16 cellular contexts compared by ENCODE assay signal in genomic region chr7:105829681-105830322, GRCh38. TPM values are rescaled to one million over a fixed set of nuclear protein-coding genes. Genes with fewer than 3 reads are reported as not detected.
DNase-seq lines count a peak whose midpoint lies in the region; ATAC-seq and TF ChIP-seq lines count a peak whose summit lies in the region.
"Had no signal": no experiment of that assay in that cellular context is flagged by ENCODE, and none has a peak within 500 bp of the region (broad histone marks: within the 10 kb centered on the region; RNA-seq: fewer than 3 reads in every experiment).

No MANE protein-coding gene starts in this region.

- no peaks in the 10 kb centered on the region for H3K9me2 ChIP-seq in SK-N-SH

- POLR2A ChIA-PET in SK-N-SH (lab: Yijun Ruan, JAX) = no interaction called here

- no peaks in the 10 kb centered on the region for H4K20me1 ChIP-seq in SK-N-SH (ENCODE audit: insufficient read depth)

- 82% methylated on average over 5 of the region's 5 CpGs for WGBS in SK-N-SH (ENCODE audit: low lambda C conversion rate)

- H3K4me3 ChIP-seq in AG10803 (ENCODE audit: low read length) (no peak overlapping the region), SK-N-SH (ENCODE audit: low read depth in 2 of 2, low read length in 1 of 2) (no peak overlapping the region)
- H3K4me3 ChIP-seq: heart right ventricle, suprapubic skin had no signal

- DNase-seq in AG10803 (ENCODE audit: low read depth) = peak; percentile 68
- DNase-seq in SK-N-SH = no peak
- peak; percentile 71 for DNase-seq in fibroblast of peridontal ligament (ENCODE audit: extremely low read depth)
- DNase-seq in myocyte (ENCODE audit: low read depth) = peak; percentile 35
- DNase-seq in AG08396 (ENCODE audit: low spot score) = no peak
- no peak for DNase-seq in T-helper 17 cell
- DNase-seq in activated T-helper 1 cell treated with anti-CD3 and anti-CD28 coated beads, Interleukin-12 subunit alpha, Interleukin-12 subunit beta, Interleukin-2, Interleukin-4 antibody, amounts not matched to agents 30 ng/mL and 10 ng/mL and 1 ng/mL, durations not matched to agents 14 hours and 24 hours and 36 hours (ENCODE audit: low spot score) = no peak
- no peak for DNase-seq in NCI-H2081 treated with DMSO at 0.1 percent for 48 hours (lab: John Stamatoyannopoulos, UW)
- DNase-seq: activated naive CD4-positive, alpha-beta T cell treated with anti-CD3 and anti-CD28 coated beads, Interleukin-2, amount 50 U/mL, for 16 hours; effector CD8-positive, alpha-beta T cell; heart right ventricle; MM.1S; naive thymus-derived CD4-positive, alpha-beta T cell; NCI-H187 treated with DMSO at 0.1 percent for 48 hours had no signal

- peak overlapping the region; percentile 18; the same call in 1 of the 2 replicates for H3K4me2 ChIP-seq in SK-N-SH

- peaks cover 6% of the 10 kb centered on the region for H3K9me3 Mint-ChIP-seq in activated T-helper 1 cell treated with anti-CD3 and anti-CD28 coated beads, Interleukin-12 subunit alpha, Interleukin-12 subunit beta, Interleukin-2, Interleukin-4 antibody, amounts not matched to agents 30 ng/mL and 10 ng/mL and 1 ng/mL, durations not matched to agents 14 hours and 24 hours and 36 hours

- TF ChIP-seq CTCF in AG10803 (conservative IDR thresholded peaks at IDR 0.05; ENCODE audit: low read length) (no peak), SK-N-SH (IDR thresholded peaks at IDR 0.05) (no peak)

- no peaks in the 10 kb centered on the region for H3K9me3 ChIP-seq in SK-N-SH
- H3K9me3 ChIP-seq in T-helper 17 cell (ENCODE audit: control insufficient read depth, low read length, poor library complexity, severe bottlenecking) = no peaks in the 10 kb centered on the region
- H3K9me3 ChIP-seq: heart right ventricle, suprapubic skin had no signal

- no peak overlapping the region for H3K4me3 Mint-ChIP-seq in T-helper 17 cell
- H3K4me3 Mint-ChIP-seq in activated T-helper 1 cell treated with anti-CD3 and anti-CD28 coated beads, Interleukin-12 subunit alpha, Interleukin-12 subunit beta, Interleukin-2, Interleukin-4 antibody, amounts not matched to agents 30 ng/mL and 10 ng/mL and 1 ng/mL, durations not matched to agents 14 hours and 24 hours and 36 hours = no peak overlapping the region
- H3K4me3 Mint-ChIP-seq: naive thymus-derived CD4-positive, alpha-beta T cell had no signal

- intact Hi-C loops in activated T-helper 1 cell treated with anti-CD3 and anti-CD28 coated beads, Interleukin-12 subunit alpha, Interleukin-12 subunit beta, Interleukin-2, Interleukin-4 antibody, amounts not matched to agents 30 ng/mL and 10 ng/mL and 1 ng/mL, durations not matched to agents 14 hours and 24 hours and 36 hours (cut with micrococcal nuclease) = no loop called here

- peaks cover 10% of the 10 kb centered on the region for H3F3A ChIP-seq in SK-N-SH (replicated peaks; ENCODE audit: insufficient read depth)

- no peak for TF ChIP-seq EP300 in SK-N-SH (IDR thresholded peaks at IDR 0.05; ENCODE audit: borderline replicate concordance in 1 of 2, low read depth in 1 of 2, low read length in 1 of 2)

- TF ChIP-seq RAD21 in SK-N-SH (IDR thresholded peaks at IDR 0.05; ENCODE audit: low read length) = no peak

- no peak overlapping the region; the same call in 1 of the 2 replicates for H3K9ac ChIP-seq in SK-N-SH

- CTCF ChIA-PET in SK-N-SH (lab: Yijun Ruan, JAX) = interaction anchor here (1.5 to 2.2 kb wide), 5 partner anchors 13 to 347 kb away, joined by 3 to 7 read pairs (median 5); no protein-coding TSS in a partner anchor

- no peak for ATAC-seq in T-helper 17 cell
- ATAC-seq: activated CD4-positive, CD25-positive, alpha-beta regulatory T cell treated with anti-CD3 and anti-CD28 coated beads, Interleukin-2, amount 50 U/mL, for 24 hours; naive thymus-derived CD4-positive, alpha-beta T cell had no signal

- no peaks in the 10 kb centered on the region for H3K79me2 ChIP-seq in SK-N-SH (ENCODE audit: insufficient read depth)

- H3K27ac ChIP-seq in SK-N-SH (ENCODE audit: low read depth in 2 of 2, low read length in 1 of 2) = peak overlapping the region; percentile 68 to 90; a peak in 3 of 4 replicates
- H3K27ac ChIP-seq: heart right ventricle, suprapubic skin had no signal

- H3K36me3 Mint-ChIP-seq in T-helper 17 cell (ENCODE audit: low read depth) = no peaks in the 10 kb centered on the region
- H3K36me3 Mint-ChIP-seq in activated T-helper 1 cell treated with anti-CD3 and anti-CD28 coated beads, Interleukin-12 subunit alpha, Interleukin-12 subunit beta, Interleukin-2, Interleukin-4 antibody, amounts not matched to agents 30 ng/mL and 10 ng/mL and 1 ng/mL, durations not matched to agents 14 hours and 24 hours and 36 hours (ENCODE audit: low read depth) = no peaks in the 10 kb centered on the region

- no peaks in the 10 kb centered on the region for H3K27me3 ChIP-seq in SK-N-SH (ENCODE audit: insufficient read depth)
- H3K27me3 ChIP-seq: heart right ventricle, suprapubic skin had no signal

- peaks cover 11 to 56% of the 10 kb centered on the region in 2 experiments for H3K4me1 ChIP-seq in SK-N-SH (ENCODE audit: control insufficient read depth in 1 of 2, insufficient read depth in 2 of 2, low read depth in 1 of 2, low read length in 1 of 2)

- no peak overlapping the region for H3K27ac Mint-ChIP-seq in T-helper 17 cell
- no peak overlapping the region for H3K27ac Mint-ChIP-seq in activated T-helper 1 cell treated with anti-CD3 and anti-CD28 coated beads, Interleukin-12 subunit alpha, Interleukin-12 subunit beta, Interleukin-2, Interleukin-4 antibody, amounts not matched to agents 30 ng/mL and 10 ng/mL and 1 ng/mL, durations not matched to agents 14 hours and 24 hours and 36 hours
- H3K27ac Mint-ChIP-seq: naive thymus-derived CD4-positive, alpha-beta T cell had no signal

- H3K27me3 Mint-ChIP-seq in T-helper 17 cell = no peaks in the 10 kb centered on the region
- H3K27me3 Mint-ChIP-seq in activated T-helper 1 cell treated with anti-CD3 and anti-CD28 coated beads, Interleukin-12 subunit alpha, Interleukin-12 subunit beta, Interleukin-2, Interleukin-4 antibody, amounts not matched to agents 30 ng/mL and 10 ng/mL and 1 ng/mL, durations not matched to agents 14 hours and 24 hours and 36 hours (ENCODE audit: insufficient read depth) = peaks cover 29% of the 10 kb centered on the region

- no peak overlapping the region for H2AFZ ChIP-seq in SK-N-SH (ENCODE audit: low read depth)

- H3K36me3 ChIP-seq in SK-N-SH (replicated peaks in 1 of 2; ENCODE audit: control insufficient read depth in 1 of 2, insufficient read depth in 2 of 2, low read length in 1 of 2) = no peaks in the 10 kb centered on the region
- H3K36me3 ChIP-seq: heart right ventricle, suprapubic skin had no signal

- peaks cover 13% of the 10 kb centered on the region for H3K4me1 Mint-ChIP-seq in T-helper 17 cell
- no peaks in the 10 kb centered on the region for H3K4me1 Mint-ChIP-seq in activated T-helper 1 cell treated with anti-CD3 and anti-CD28 coated beads, Interleukin-12 subunit alpha, Interleukin-12 subunit beta, Interleukin-2, Interleukin-4 antibody, amounts not matched to agents 30 ng/mL and 10 ng/mL and 1 ng/mL, durations not matched to agents 14 hours and 24 hours and 36 hours (ENCODE audit: low read depth)

TF ChIP-seq in SK-N-SH, 30 proteins besides CTCF, POLR2A, EP300 and RAD21 (continues in another document):
- TF ChIP-seq MEF2A (IDR thresholded peaks at IDR 0.05; ENCODE audit: borderline replicate concordance, low read depth) (no peak), TAF1 (IDR thresholded peaks at IDR 0.05; ENCODE audit: borderline replicate concordance, low read depth, low read length) (no peak), NRF1 (IDR thresholded peaks at IDR 0.05; ENCODE audit: low read depth, low read length) (no peak), FOXM1 (IDR thresholded peaks at IDR 0.05; ENCODE audit: low read depth) (no peak), SMC3 (IDR thresholded peaks at IDR 0.05; ENCODE audit: low read depth, low read length) (no peak), ELF1 (IDR thresholded peaks at IDR 0.05) (no peak), RFX5 (IDR thresholded peaks at IDR 0.05; ENCODE audit: low read length) (no peak), MAX (IDR thresholded peaks at IDR 0.05; ENCODE audit: low read depth) (no peak), RXRA (IDR thresholded peaks at IDR 0.05; ENCODE audit: borderline replicate concordance, low read depth) (no peak), IRF3 (IDR thresholded peaks at IDR 0.05; ENCODE audit: low read depth, low read length) (no peak), RCOR1 (IDR thresholded peaks at IDR 0.05; ENCODE audit: low read length) (no peak), CHD2 (IDR thresholded peaks at IDR 0.05; ENCODE audit: low read length, partially characterized antibody) (no peak), TCF12 (IDR thresholded peaks at IDR 0.05) (no peak)

RNA-seq across cellular contexts. Expression of gene ATXN7L1, which starts 46.6 kb away (rescaled TPM):
- 6.0 and 6.2 TPM in 2 replicates for polyA plus RNA-seq in SK-N-SH (2012; rRNA removed)
- 6.9 and 9.9 TPM in 2 replicates for polyA plus RNA-seq in SK-N-SH (2012; cell fraction: cytosol; rRNA removed)
- 7.5 and 8.7 TPM in 2 replicates for polyA plus RNA-seq in SK-N-SH (2012; cell fraction: nucleus; rRNA removed)
- total RNA-seq in myocyte (4.3 and 5.1 TPM in 2 replicates), T-helper 17 cell (10 to 100 TPM; 36.6 to 45.7 TPM)
- polyA plus RNA-seq in myocyte (2012) = 3.4 TPM
- 7.2 and 8.5 TPM in 2 replicates for total RNA-seq in activated T-helper 1 cell treated with anti-CD3 and anti-CD28 coated beads, Interleukin-12 subunit alpha, Interleukin-12 subunit beta, Interleukin-2, Interleukin-4 antibody, amounts not matched to agents 30 ng/mL and 10 ng/mL and 1 ng/mL, durations not matched to agents 14 hours and 24 hours and 36 hours

Comparison
In these comparisons a context has a peak if more than half of its experiments do, and no peak if none do; other contexts are left out.
1. DNase-seq: peak in AG10803 (single experiment), fibroblast of peridontal ligament (single experiment) and myocyte (single experiment); none in SK-N-SH (single experiment), AG08396 (single experiment), T-helper 17 cell (0 of 3), activated T-helper 1 cell treated with anti-CD3 and anti-CD28 coated beads, Interleukin-12 subunit alpha, Interleukin-12 subunit beta, Interleukin-2, Interleukin-4 antibody, amounts not matched to agents 30 ng/mL and 10 ng/mL and 1 ng/mL, durations not matched to agents 14 hours and 24 hours and 36 hours (single experiment) and NCI-H2081 treated with DMSO at 0.1 percent for 48 hours (single experiment).